29 cellular contexts compared by ENCODE assay signal in genomic region chr17:14393723-14394122, GRCh38.
DNase-seq lines count a peak whose midpoint lies in the region; ATAC-seq, FAIRE-seq and TF ChIP-seq lines count a peak whose summit lies in the region.
"Had no signal": no experiment of that assay in that cellular context is flagged by ENCODE, and none has a peak within 500 bp of the region (broad histone marks: within the 10 kb centered on the region; RNA-seq: fewer than 3 reads in every experiment).

No MANE protein-coding gene starts in this region.

- H3K27me3 ChIP-seq in HepG2 (ENCODE audit: control insufficient read depth in 1 of 2, insufficient read depth in 2 of 2, low read length in 2 of 2) (no peaks in the 10 kb centered on the region), right lobe of liver (no peaks in the 10 kb centered on the region)
- H3K27me3 ChIP-seq: BE2C; BLaER1; BLaER1 treated with 17β-estradiol and CSF1 and Interleukin-3, amounts not matched to agents 10 nM and 100 nM had no signal

- TF ChIP-seq CTCF in HepG2 (CRISPR knock-in tag; IDR thresholded peaks at IDR 0.05) (no peak), right lobe of liver (IDR thresholded peaks at IDR 0.05) (no peak)

- in situ Hi-C loops in HepG2 (cut with HindIII; ENCODE audit: extremely low pct_ligation_motif_present, low pct_unique_long_range_greater_than_20kb): no loop called here

- ATAC-seq in HepG2 (no peak), right lobe of liver (no peak)
- ATAC-seq: A549; CD8-positive, alpha-beta T cell had no signal

- no peak overlapping the region for H3K4me3 ChIP-seq in HepG2 (replicated peaks in 1 of 3; ENCODE audit: insufficient read depth in 1 of 3, low read depth in 2 of 3, low read length in 3 of 3)
- no peak overlapping the region for H3K4me3 ChIP-seq in right lobe of liver
- H3K4me3 ChIP-seq: A549; BLaER1; BLaER1 treated with 17β-estradiol and CSF1 and Interleukin-3, amounts not matched to agents 10 nM and 100 nM had no signal

- TF ChIP-seq EP300 in HepG2 (IDR thresholded peaks at IDR 0.05; ENCODE audit: low read depth in 2 of 2, low read length in 2 of 2) (no peak), HepG2 (CRISPR knock-in tag; IDR thresholded peaks at IDR 0.05; ENCODE audit: borderline replicate concordance) (no peak)

- DNase-seq in HepG2 (ENCODE audit: low spot score): no peak
- DNase-seq in right lobe of liver: no peak
- DNase-seq: 8988T; ACHN; AML-193; BE2C; C1 segment of cervical spinal cord; Caco-2; Calu3; CD4-positive, alpha-beta memory T cell; CD4-positive, alpha-beta T cell; CD4-positive, CD25-positive, alpha-beta regulatory T cell; CD8-positive, alpha-beta memory T cell; CD8-positive, alpha-beta T cell; COR-L47; DMS 273 treated with DMSO at 0.1 percent for 48 hours; DMS153; DMS53; DMS79; DMS79 treated with DMSO at 0.1 percent for 48 hours; DND-41; EL had no signal

- no peak for FAIRE-seq in HepG2 (lab: Jason Lieb, UNC)
- FAIRE-seq: A204.1, A549, D721Med had no signal

- TF ChIP-seq RAD21 in HepG2 (CRISPR knock-in tag; IDR thresholded peaks at IDR 0.05): no peak

- intact Hi-C loops in HepG2 (cut with micrococcal nuclease; ENCODE audit: unreplicated experiment): no loop called here
- intact Hi-C loops in right lobe of liver (cut with DNase I): no loop called here

- no peak overlapping the region for H2AFZ ChIP-seq in HepG2 (ENCODE audit: low read length)

- H3K36me3 ChIP-seq in HepG2 (replicated peaks in 1 of 2; ENCODE audit: control insufficient read depth in 1 of 2, insufficient read depth in 2 of 2, low read length in 2 of 2) (peaks cover 12 to 80% of the 10 kb centered on the region in 2 experiments), right lobe of liver (no peaks in the 10 kb centered on the region)
- H3K36me3 ChIP-seq: BE2C; BLaER1; BLaER1 treated with 17β-estradiol and CSF1 and Interleukin-3, amounts not matched to agents 10 nM and 100 nM had no signal

- H4K20me1 ChIP-seq in HepG2 (ENCODE audit: insufficient read depth, low read length): peaks cover 7% of the 10 kb centered on the region; the same call in 1 of the 2 replicates
- H4K20me1 ChIP-seq: BLaER1; BLaER1 treated with 17β-estradiol and CSF1 and Interleukin-3, amounts not matched to agents 10 nM and 100 nM had no signal

- H3K4me1 ChIP-seq in HepG2 (ENCODE audit: insufficient read depth, low read length): no peaks in the 10 kb centered on the region
- no peaks in the 10 kb centered on the region for H3K4me1 ChIP-seq in right lobe of liver
- H3K4me1 ChIP-seq: A549, BE2C, Caco-2 had no signal

- no peak for TF ChIP-seq POLR2A in HepG2 (IDR thresholded peaks at IDR 0.05; ENCODE audit: insufficient read depth in 1 of 2, low read depth in 2 of 2, low read length in 2 of 2)
- no peak for TF ChIP-seq POLR2A in right lobe of liver (IDR thresholded peaks at IDR 0.05)

- no TSS peak for BruUV-seq in HepG2 (replicated peaks; lab: Mats Ljungman, UMichigan)

- H3K27ac ChIP-seq in HepG2 (ENCODE audit: extremely low read length, insufficient read depth, low read length) (no peak overlapping the region), right lobe of liver (no peak overlapping the region)
- H3K27ac ChIP-seq: 22Rv1; A549; BLaER1; BLaER1 treated with 17β-estradiol and CSF1 and Interleukin-3, amounts not matched to agents 10 nM and 100 nM; C4-2B had no signal

- H3K79me2 ChIP-seq in HepG2 (ENCODE audit: insufficient read depth, low read length): peaks cover 70% of the 10 kb centered on the region

- H3K9me3 ChIP-seq in HepG2 (ENCODE audit: low read length) (no peaks in the 10 kb centered on the region), right lobe of liver (no peaks in the 10 kb centered on the region)
- H3K9me3 ChIP-seq: BE2C, Caco-2 had no signal

- H3K9ac ChIP-seq in HepG2 (ENCODE audit: insufficient read depth, low read depth, low read length): no peak overlapping the region
- H3K9ac ChIP-seq: BLaER1; BLaER1 treated with 17β-estradiol and CSF1 and Interleukin-3, amounts not matched to agents 10 nM and 100 nM had no signal

- H3K4me2 ChIP-seq in HepG2 (ENCODE audit: low read depth, low read length): no peak overlapping the region
- H3K4me2 ChIP-seq: A549; BLaER1; BLaER1 treated with 17β-estradiol and CSF1 and Interleukin-3, amounts not matched to agents 10 nM and 100 nM had no signal

- CTCF ChIA-PET in HepG2 (lab: Yijun Ruan, JAX; ENCODE audit: low intra/inter-chr PET ratio, low total read pairs): no interaction called here

- POLR2A ChIA-PET in HepG2 (lab: Yijun Ruan, JAX): interaction anchor here (0.7 to 1.6 kb wide), 3 partner anchors 20 to 84 kb away, joined by 3 to 7 read pairs (median 4); no protein-coding TSS in a partner anchor

TF ChIP-seq in HepG2, 621 proteins besides CTCF, POLR2A, EP300 and RAD21:
- TF ChIP-seq RBM22 (optimal IDR thresholded peaks at IDR 0.05; ENCODE audit: low read length): peak; percentile 92
- no peak for TF ChIP-seq AGO2 (optimal IDR thresholded peaks at IDR 0.05; ENCODE audit: low read depth, low read length)
- TF ChIP-seq CBFB (CRISPR knock-in tag; IDR thresholded peaks at IDR 0.05): no peak
- TF ChIP-seq POLR2G (IDR thresholded peaks at IDR 0.05; ENCODE audit: low read depth, low read length): peak; percentile 25; the same call in 1 of the 2 replicates
- no peak for TF ChIP-seq ZNF879 (CRISPR knock-in tag; IDR thresholded peaks at IDR 0.05)
- TF ChIP-seq POGZ (CRISPR knock-in tag; IDR thresholded peaks at IDR 0.05): no peak
TF ChIP-seq in HepG2: peak in this region for 2.
